ENCODE assay signal across 13 cellular contexts in genomic region chr17:40157972-40158371, GRCh38. TPM values are rescaled to one million over a fixed set of nuclear protein-coding genes. Genes with fewer than 3 reads are reported as not detected.
DNase-seq lines count a peak whose midpoint lies in the region; ATAC-seq, FAIRE-seq and TF ChIP-seq lines count a peak whose summit lies in the region.
"Had no signal": no experiment of that assay in that cellular context is flagged by ENCODE, and none has a peak within 500 bp of the region (broad histone marks: within the 10 kb centered on the region; RNA-seq: fewer than 3 reads in every experiment).

No MANE protein-coding gene starts in this region.

- H3K36me3 Mint-ChIP-seq in activated CD8-positive, alpha-beta T cell treated with anti-CD3 and anti-CD28 coated beads for 36 hours (ENCODE audit: low read depth), result peaks cover 38% of the 10 kb centered on the region
- H3K36me3 Mint-ChIP-seq in activated CD8-positive, alpha-beta T cell treated with anti-CD3 and anti-CD28 coated beads, Interleukin-2, amount 10 ng/mL, durations not matched to agents 7 days and 5 days (ENCODE audit: low read depth), result peaks cover 35% of the 10 kb centered on the region
- peaks cover 96% of the 10 kb centered on the region for H3K36me3 Mint-ChIP-seq in stimulated activated effector memory CD8-positive, alpha-beta T cell treated with anti-CD3 and anti-CD28 coated beads, Interleukin-12 subunit alpha, Interleukin-12 subunit beta, amount 100 ng/mL, for 72 hours

- no peak overlapping the region for H3K56ac ChIP-seq in H1 (replicated peaks; ENCODE audit: insufficient read length, low read depth, low read length)

- peaks cover 6% of the 10 kb centered on the region for H3K79me1 ChIP-seq in H1 (ENCODE audit: low read depth, low read length)

- intact Hi-C loops in activated CD8-positive, alpha-beta T cell treated with anti-CD3 and anti-CD28 coated beads for 36 hours (cut with micrococcal nuclease), result no loop called here

- H4K8ac ChIP-seq in H1 (ENCODE audit: extremely low read depth, insufficient read depth, low read length), result no peak overlapping the region; the same call in 1 of the 2 replicates

- H2BK20ac ChIP-seq in H1 (ENCODE audit: low read length), result no peak overlapping the region

- H3K9ac ChIP-seq in H1 (replicated peaks in 1 of 4; ENCODE audit: extremely low read depth in 1 of 4, low read depth in 3 of 4, low read length in 3 of 4), result no peak overlapping the region
- H3K9ac ChIP-seq: parathyroid adenoma had no signal

- no peak overlapping the region for H4K91ac ChIP-seq in H1 (replicated peaks; ENCODE audit: insufficient read length, low read length)

- TF ChIP-seq EP300 in H1 (IDR thresholded peaks at IDR 0.05; ENCODE audit: borderline replicate concordance in 1 of 2, low read depth in 2 of 2, low read length in 2 of 2), result no peak

- H3K4ac ChIP-seq in H1 (replicated peaks; ENCODE audit: insufficient read length, low read depth, low read length), result no peak overlapping the region

- no peak overlapping the region for H3K4me2 ChIP-seq in H1 (ENCODE audit: insufficient read depth in 1 of 2, low read depth in 2 of 2, low read length in 2 of 2)

- no peak overlapping the region for H3K4me3 ChIP-seq in H1 (ENCODE audit: extremely low read depth in 1 of 4, insufficient read depth in 2 of 4, low read depth in 3 of 4, low read length in 4 of 4)
- H3K4me3 ChIP-seq: coronary artery, transverse colon had no signal

- H2AFZ ChIP-seq in H1 (ENCODE audit: low read length), result no peak overlapping the region
- H2AFZ ChIP-seq: parathyroid adenoma had no signal

- H3K27ac Mint-ChIP-seq in activated CD8-positive, alpha-beta T cell treated with anti-CD3 and anti-CD28 coated beads for 36 hours, result peak overlapping the region; percentile 79
- H3K27ac Mint-ChIP-seq in activated CD8-positive, alpha-beta T cell treated with anti-CD3 and anti-CD28 coated beads, Interleukin-2, amount 10 ng/mL, durations not matched to agents 7 days and 5 days, result no peak overlapping the region
- peak overlapping the region; percentile 91 for H3K27ac Mint-ChIP-seq in stimulated activated effector memory CD8-positive, alpha-beta T cell treated with anti-CD3 and anti-CD28 coated beads, Interleukin-12 subunit alpha, Interleukin-12 subunit beta, amount 100 ng/mL, for 72 hours

- FAIRE-seq in H1 (lab: Jason Lieb, UNC) (no peak), urothelium cell line (lab: Jason Lieb, UNC) (no peak), frontal cortex (lab: Jason Lieb, UNC) (no peak)

- H3K23ac ChIP-seq in H1 (ENCODE audit: insufficient read length), result no peak overlapping the region

- WGBS in H1 (ENCODE audit: extremely low coverage in 1 of 2, insufficient coverage in 1 of 2, insufficient read length in 1 of 2, insufficient replicate concordance in 2 of 2, low coverage in 1 of 2, low lambda C conversion rate in 2 of 2, missing lambda C conversion rate in 1 of 2), 2 experiments, result 95% methylated on average over 2 of the region's 2 CpGs; no CpG with 5 or more reads in 1 of the 2 experiments

- no peak overlapping the region for H2BK12ac ChIP-seq in H1 (ENCODE audit: low read depth, low read length)

- CTCF ChIA-PET in activated CD8-positive, alpha-beta T cell treated with anti-CD3 and anti-CD28 coated beads for 36 hours (lab: Charles Lee), result interaction anchor here (0.8 to 3.8 kb wide), 4 partner anchors 10 to 132 kb away, joined by 3 to 39 read pairs (median 8); no protein-coding TSS in a partner anchor
- CTCF ChIA-PET in activated CD8-positive, alpha-beta T cell treated with anti-CD3 and anti-CD28 coated beads, Interleukin-2, amount 10 ng/mL, durations not matched to agents 7 days and 5 days (lab: Charles Lee), result interaction anchor here (0.9 to 3.8 kb wide), 4 partner anchors 10 to 72 kb away, joined by 3 to 33 read pairs (median 4); no protein-coding TSS in a partner anchor
- CTCF ChIA-PET in H1 (lab: Charles Lee; ENCODE audit: partially characterized antibody), result interaction anchor here (0.8 to 6.1 kb wide), 5 partner anchors 10 to 83 kb away, joined by 3 to 48 read pairs (median 3); no protein-coding TSS in a partner anchor
- CTCF ChIA-PET in RWPE1 (lab: Yijun Ruan, JAX), result interaction anchor here (1.1 to 2.6 kb wide), 2 partner anchors 11 to 12 kb away, joined by 3 to 7 read pairs; no protein-coding TSS in a partner anchor

- no peak for TF ChIP-seq CTCF in activated CD8-positive, alpha-beta T cell treated with anti-CD3 and anti-CD28 coated beads for 36 hours (IDR thresholded peaks at IDR 0.05)
- TF ChIP-seq CTCF in H1 (IDR thresholded peaks at IDR 0.05; ENCODE audit: control extremely low read depth in 1 of 3, insufficient read depth in 1 of 3, low read depth in 1 of 3, low read length in 3 of 3) (no peak), RWPE1 (conservative IDR thresholded peaks at IDR 0.05; ENCODE audit: low read depth) (no peak)

- DNase-seq in activated CD8-positive, alpha-beta T cell treated with anti-CD3 and anti-CD28 coated beads for 36 hours, result no peak
- DNase-seq in activated CD8-positive, alpha-beta T cell treated with anti-CD3 and anti-CD28 coated beads, Interleukin-2, amount 10 ng/mL, durations not matched to agents 7 days and 5 days, result no peak
- DNase-seq in MV-4-11 (lab: John Stamatoyannopoulos, UW) (peak; percentile 65), H1 (ENCODE audit: low read depth in 1 of 2, low spot score in 2 of 2) (no peak), RWPE1 (ENCODE audit: low spot score) (no peak), urothelium cell line (ENCODE audit: low spot score) (no peak), frontal cortex (ENCODE audit: low spot score in 2 of 2) (no peak)
- no peak for DNase-seq in stimulated activated effector memory CD8-positive, alpha-beta T cell treated with anti-CD3 and anti-CD28 coated beads, Interleukin-12 subunit alpha, Interleukin-12 subunit beta, amount 100 ng/mL, for 72 hours (ENCODE audit: low spot score in 2 of 2)
- DNase-seq: DMS53; NK-92 treated with Interleukin-12 subunit alpha and Interleukin-12 subunit beta, amount 100 ng/mL, for 24 hours; transverse colon had no signal

- peaks cover 31% of the 10 kb centered on the region for H3K4me1 Mint-ChIP-seq in activated CD8-positive, alpha-beta T cell treated with anti-CD3 and anti-CD28 coated beads for 36 hours (ENCODE audit: low read depth)
- peaks cover 5% of the 10 kb centered on the region for H3K4me1 Mint-ChIP-seq in activated CD8-positive, alpha-beta T cell treated with anti-CD3 and anti-CD28 coated beads, Interleukin-2, amount 10 ng/mL, durations not matched to agents 7 days and 5 days (ENCODE audit: low read depth)
- peaks cover 40% of the 10 kb centered on the region for H3K4me1 Mint-ChIP-seq in stimulated activated effector memory CD8-positive, alpha-beta T cell treated with anti-CD3 and anti-CD28 coated beads, Interleukin-12 subunit alpha, Interleukin-12 subunit beta, amount 100 ng/mL, for 72 hours

- no peak overlapping the region for H3K18ac ChIP-seq in H1 (ENCODE audit: extremely low read depth, low read length)

- no peaks in the 10 kb centered on the region for H4K20me1 ChIP-seq in H1 (replicated peaks in 1 of 2; ENCODE audit: control insufficient read depth in 1 of 2, insufficient read depth in 2 of 2, low read length in 2 of 2)

- H3K27me3 ChIP-seq in H1 (replicated peaks in 1 of 4; ENCODE audit: control insufficient read depth in 3 of 4, extremely low read depth in 1 of 4, insufficient read depth in 3 of 4, low read length in 3 of 4), result no peaks in the 10 kb centered on the region
- H3K27me3 ChIP-seq: transverse colon had no signal

- POLR2A ChIA-PET in activated CD8-positive, alpha-beta T cell treated with anti-CD3 and anti-CD28 coated beads for 36 hours (lab: Charles Lee), result interaction anchor here (0.6 to 0.7 kb wide), 2 partner anchors 35 to 672 kb away, joined by 3 to 4 read pairs; no protein-coding TSS in a partner anchor
- POLR2A ChIA-PET in activated CD8-positive, alpha-beta T cell treated with anti-CD3 and anti-CD28 coated beads, Interleukin-2, amount 10 ng/mL, durations not matched to agents 7 days and 5 days (lab: Charles Lee), result interaction anchor here (1.5 to 1.8 kb wide), 2 partner anchors 10 to 18 kb away, joined by 5 to 8 read pairs; partner anchors contain the start of gene CASC3
- POLR2A ChIA-PET in H1 (lab: Charles Lee; ENCODE audit: partially characterized antibody) (interaction anchor here (0.7 to 4.2 kb wide), 9 partner anchors 10 to 145 kb away, joined by 3 to 31 read pairs (median 3); partner anchors contain the start of gene RAPGEFL1), RWPE1 (lab: Yijun Ruan, JAX; ENCODE audit: low non-redundant PET) (no interaction called here)

- TF ChIP-seq RAD21 in H1 (IDR thresholded peaks at IDR 0.05 in 1 of 2, conservative IDR thresholded peaks at IDR 0.05 in 1 of 2; ENCODE audit: low read depth in 2 of 2, low read length in 2 of 2), result no peak

- H3K9me3 ChIP-seq in H1 (ENCODE audit: insufficient read depth in 2 of 2, low read depth in 1 of 2, low read length in 1 of 2), result no peaks in the 10 kb centered on the region
- H3K9me3 ChIP-seq: transverse colon had no signal

- H2AK5ac ChIP-seq in H1 (ENCODE audit: low read depth, low read length), result no peak overlapping the region

- no peak for ATAC-seq in activated CD8-positive, alpha-beta T cell treated with anti-CD3 and anti-CD28 coated beads for 36 hours
- ATAC-seq in activated CD8-positive, alpha-beta T cell treated with anti-CD3 and anti-CD28 coated beads, Interleukin-2, amount 10 ng/mL, durations not matched to agents 7 days and 5 days, result no peak
- no peak for ATAC-seq in stimulated activated effector memory CD8-positive, alpha-beta T cell treated with anti-CD3 and anti-CD28 coated beads, Interleukin-12 subunit alpha, Interleukin-12 subunit beta, amount 100 ng/mL, for 72 hours

- no peak overlapping the region for H2BK5ac ChIP-seq in H1 (ENCODE audit: low read depth, low read length)

- H2BK120ac ChIP-seq in H1 (replicated peaks; ENCODE audit: low read depth, low read length), result no peak overlapping the region

- H3K9me3 Mint-ChIP-seq in activated CD8-positive, alpha-beta T cell treated with anti-CD3 and anti-CD28 coated beads for 36 hours, result no peaks in the 10 kb centered on the region
- H3K9me3 Mint-ChIP-seq in activated CD8-positive, alpha-beta T cell treated with anti-CD3 and anti-CD28 coated beads, Interleukin-2, amount 10 ng/mL, durations not matched to agents 7 days and 5 days (ENCODE audit: insufficient read depth), result no peaks in the 10 kb centered on the region
- no peaks in the 10 kb centered on the region for H3K9me3 Mint-ChIP-seq in stimulated activated effector memory CD8-positive, alpha-beta T cell treated with anti-CD3 and anti-CD28 coated beads, Interleukin-12 subunit alpha, Interleukin-12 subunit beta, amount 100 ng/mL, for 72 hours

- H3K23me2 ChIP-seq in H1 (ENCODE audit: low read depth, low read length), result no peaks in the 10 kb centered on the region

- H3K27me3 Mint-ChIP-seq in activated CD8-positive, alpha-beta T cell treated with anti-CD3 and anti-CD28 coated beads for 36 hours, result no peaks in the 10 kb centered on the region
- no peaks in the 10 kb centered on the region for H3K27me3 Mint-ChIP-seq in activated CD8-positive, alpha-beta T cell treated with anti-CD3 and anti-CD28 coated beads, Interleukin-2, amount 10 ng/mL, durations not matched to agents 7 days and 5 days (ENCODE audit: low read depth)

- no peak overlapping the region for H3K4me3 Mint-ChIP-seq in activated CD8-positive, alpha-beta T cell treated with anti-CD3 and anti-CD28 coated beads for 36 hours
- no peak overlapping the region for H3K4me3 Mint-ChIP-seq in activated CD8-positive, alpha-beta T cell treated with anti-CD3 and anti-CD28 coated beads, Interleukin-2, amount 10 ng/mL, durations not matched to agents 7 days and 5 days
- H3K4me3 Mint-ChIP-seq in stimulated activated effector memory CD8-positive, alpha-beta T cell treated with anti-CD3 and anti-CD28 coated beads, Interleukin-12 subunit alpha, Interleukin-12 subunit beta, amount 100 ng/mL, for 72 hours, result no peak overlapping the region

- no peak for TF ChIP-seq POLR2A in H1 (IDR thresholded peaks at IDR 0.05; ENCODE audit: control extremely low read depth in 1 of 2, low read depth in 2 of 2, low read length in 2 of 2)

- H3K27ac ChIP-seq in H1 (ENCODE audit: low read depth, low read length) (no peak overlapping the region), RWPE1 (no peak overlapping the region)
- H3K27ac ChIP-seq: parathyroid adenoma had no signal

- peaks cover 14 to 34% (median 23%) of the 10 kb centered on the region in 4 experiments for H3K36me3 ChIP-seq in H1 (ENCODE audit: control insufficient read depth in 2 of 4, insufficient read depth in 4 of 4, low read length in 3 of 4)

- H4K5ac ChIP-seq in H1 (ENCODE audit: insufficient read length, low read depth, low read length), result no peak overlapping the region

- H3K4me1 ChIP-seq in H1 (replicated peaks in 1 of 4; ENCODE audit: control insufficient read depth in 3 of 4, insufficient read depth in 4 of 4, low read length in 3 of 4), result no peaks in the 10 kb centered on the region
- H3K4me1 ChIP-seq: parathyroid adenoma had no signal

- no peak overlapping the region for H2BK15ac ChIP-seq in H1 (ENCODE audit: low read length)

- H3K14ac ChIP-seq in H1 (ENCODE audit: insufficient read length), result no peak overlapping the region

- H3K79me2 ChIP-seq in H1 (ENCODE audit: control insufficient read depth in 1 of 2, insufficient read depth in 2 of 2, low read length in 2 of 2), result peaks cover 2 to 47% of the 10 kb centered on the region in 2 experiments; a peak in 3 of 4 replicates

RNA-seq across cellular contexts. Expression of gene CASC3, which starts 17.6 kb away (rescaled TPM):
- total RNA-seq in activated CD8-positive, alpha-beta T cell treated with anti-CD3 and anti-CD28 coated beads for 36 hours, result 10 to 100 TPM; 75.1 to 75.6 TPM
- 10 to 100 TPM; 66.2 to 67.7 TPM for total RNA-seq in activated CD8-positive, alpha-beta T cell treated with anti-CD3 and anti-CD28 coated beads, Interleukin-2, amount 10 ng/mL, durations not matched to agents 7 days and 5 days
- 114 and 116 TPM in 2 replicates for total RNA-seq in H1 (2021; fragmentation: NEBNext Ultra II Directional; extraction: Animal tissue kit (Norgen Biotek cat#: 25700))
- 80.2 and 85.7 TPM in 2 replicates for polyA plus RNA-seq in H1 (2011; rRNA removed)
- polyA plus RNA-seq in H1 (2011; cell fraction: cytosol; rRNA removed), result 63.6 TPM
- 136 TPM for polyA plus RNA-seq in H1 (2011; cell fraction: nucleus; rRNA removed)
- 79.5 to 94.5 TPM (median 87.8 TPM) in 4 replicates for polyA plus RNA-seq in H1 (2012, experiment 1 of 2)
- polyA plus RNA-seq in H1 (2012, experiment 2 of 2), result 49.9 TPM
- 60.2 TPM for polyA plus RNA-seq in H1 (2013, experiment 1 of 2)
- 58.7 TPM for polyA plus RNA-seq in H1 (2013, experiment 2 of 2)
- 76.1 and 78.3 TPM in 2 replicates for polyA minus RNA-seq in H1 (2011; rRNA and poly(A)+ RNA removed)
- 36.5 TPM for polyA minus RNA-seq in H1 (2011; cell fraction: cytosol; rRNA and poly(A)+ RNA removed)
- 81.4 TPM for polyA minus RNA-seq in H1 (2011; cell fraction: nucleus; rRNA and poly(A)+ RNA removed)
- total RNA-seq in frontal cortex, result 38.3 TPM

RNA-seq across cellular contexts. Expression of gene RAPGEFL1, which starts 19.3 kb away (rescaled TPM):
- 1 to 10 TPM; 3.8 to 5.4 TPM for total RNA-seq in activated CD8-positive, alpha-beta T cell treated with anti-CD3 and anti-CD28 coated beads for 36 hours
- total RNA-seq in activated CD8-positive, alpha-beta T cell treated with anti-CD3 and anti-CD28 coated beads, Interleukin-2, amount 10 ng/mL, durations not matched to agents 7 days and 5 days, result 1 to 10 TPM; 4.8 to 5.3 TPM
- 18.1 and 20.2 TPM in 2 replicates for total RNA-seq in H1 (2021; fragmentation: NEBNext Ultra II Directional; extraction: Animal tissue kit (Norgen Biotek cat#: 25700))
- 20.0 and 25.0 TPM in 2 replicates for polyA plus RNA-seq in H1 (2011; rRNA removed)
- 18.6 TPM for polyA plus RNA-seq in H1 (2011; cell fraction: cytosol; rRNA removed)
- 80.0 TPM for polyA plus RNA-seq in H1 (2011; cell fraction: nucleus; rRNA removed)
- polyA plus RNA-seq in H1 (2012, experiment 1 of 2), result 19.0 to 23.2 TPM (median 20.9 TPM) in 4 replicates
- polyA plus RNA-seq in H1 (2012, experiment 2 of 2), result 16.1 TPM
- polyA plus RNA-seq in H1 (2013, experiment 1 of 2), result 9.5 TPM
- 8.0 TPM for polyA plus RNA-seq in H1 (2013, experiment 2 of 2)
- polyA minus RNA-seq in H1 (2011; rRNA and poly(A)+ RNA removed), result 14.1 and 20.0 TPM in 2 replicates
- 12.9 TPM for polyA minus RNA-seq in H1 (2011; cell fraction: cytosol; rRNA and poly(A)+ RNA removed)
- 27.9 TPM for polyA minus RNA-seq in H1 (2011; cell fraction: nucleus; rRNA and poly(A)+ RNA removed)
- 12.6 TPM for total RNA-seq in frontal cortex

RNA-seq across cellular contexts. Expression of gene MSL1, which starts 36.2 kb away (rescaled TPM):
- total RNA-seq in activated CD8-positive, alpha-beta T cell treated with anti-CD3 and anti-CD28 coated beads for 36 hours, result 10 to 100 TPM; 69.0 to 70.1 TPM
- 10 to 100 TPM; 80.5 to 83.2 TPM for total RNA-seq in activated CD8-positive, alpha-beta T cell treated with anti-CD3 and anti-CD28 coated beads, Interleukin-2, amount 10 ng/mL, durations not matched to agents 7 days and 5 days
- 66.5 and 69.2 TPM in 2 replicates for total RNA-seq in H1 (2021; fragmentation: NEBNext Ultra II Directional; extraction: Animal tissue kit (Norgen Biotek cat#: 25700))
- 18.2 and 24.1 TPM in 2 replicates for polyA plus RNA-seq in H1 (2011; rRNA removed)
- 39.2 TPM for polyA plus RNA-seq in H1 (2011; cell fraction: cytosol; rRNA removed)
- 50.9 TPM for polyA plus RNA-seq in H1 (2011; cell fraction: nucleus; rRNA removed)
- polyA plus RNA-seq in H1 (2012, experiment 1 of 2), result 47.3 to 75.1 TPM (median 51.3 TPM) in 4 replicates
- polyA plus RNA-seq in H1 (2012, experiment 2 of 2), result 24.4 TPM
- polyA plus RNA-seq in H1 (2013, experiment 1 of 2), result 59.8 TPM
- 53.4 TPM for polyA plus RNA-seq in H1 (2013, experiment 2 of 2)
- polyA minus RNA-seq in H1 (2011; rRNA and poly(A)+ RNA removed), result 35.9 and 42.1 TPM in 2 replicates
- polyA minus RNA-seq in H1 (2011; cell fraction: cytosol; rRNA and poly(A)+ RNA removed), result 35.1 TPM
- polyA minus RNA-seq in H1 (2011; cell fraction: nucleus; rRNA and poly(A)+ RNA removed), result 36.6 TPM
- 81.5 TPM for total RNA-seq in frontal cortex

RNA-seq across cellular contexts. Expression of gene NR1D1, which starts 57.6 kb away (rescaled TPM):
- total RNA-seq in activated CD8-positive, alpha-beta T cell treated with anti-CD3 and anti-CD28 coated beads for 36 hours, result 1 to 10 TPM; 6.0 to 6.5 TPM
- 1 to 10 TPM; 4.1 to 4.9 TPM for total RNA-seq in activated CD8-positive, alpha-beta T cell treated with anti-CD3 and anti-CD28 coated beads, Interleukin-2, amount 10 ng/mL, durations not matched to agents 7 days and 5 days
- total RNA-seq in H1 (2021; fragmentation: NEBNext Ultra II Directional; extraction: Animal tissue kit (Norgen Biotek cat#: 25700)), result 4.3 and 4.6 TPM in 2 replicates
- polyA plus RNA-seq in H1 (2011; rRNA removed), result 1.5 and 3.4 TPM in 2 replicates
- 0.79 TPM for polyA plus RNA-seq in H1 (2011; cell fraction: cytosol; rRNA removed)
- polyA plus RNA-seq in H1 (2011; cell fraction: nucleus; rRNA removed), result 4.7 TPM
- 5.4 to 7.1 TPM (median 6.1 TPM) in 4 replicates for polyA plus RNA-seq in H1 (2012, experiment 1 of 2)
- polyA plus RNA-seq in H1 (2012, experiment 2 of 2), result 6.5 TPM
- polyA plus RNA-seq in H1 (2013, experiment 1 of 2), result 3.1 TPM
- 3.0 TPM for polyA plus RNA-seq in H1 (2013, experiment 2 of 2)
- polyA minus RNA-seq in H1 (2011; rRNA and poly(A)+ RNA removed), result 1.4 and 2.9 TPM in 2 replicates
- polyA minus RNA-seq in H1 (2011; cell fraction: cytosol; rRNA and poly(A)+ RNA removed), result 2.5 TPM
- polyA minus RNA-seq in H1 (2011; cell fraction: nucleus; rRNA and poly(A)+ RNA removed), result 2.7 TPM
- under 0.01 TPM for total RNA-seq in frontal cortex
